1 cellular context compared by ENCODE assay signal in genomic region chr11:72113170-72113808, GRCh38.
TF ChIP-seq lines count a peak whose summit lies in the region.

No MANE protein-coding gene starts in this region.

TF ChIP-seq in K562, 482 proteins besides CTCF, POLR2A, EP300 and RAD21:
- peak; percentile 71; the same call in 1 of the 2 replicates for TF ChIP-seq ZC3H4 (CRISPR knock-in tag; IDR thresholded peaks at IDR 0.05; ENCODE audit: borderline replicate concordance)
- TF ChIP-seq ZNF175 (CRISPR knock-in tag; IDR thresholded peaks at IDR 0.05; ENCODE audit: low read depth): 0 out of 2 replicates have a peak, but pooled peaks have one; percentile 20
- no peak; the same call in 1 of the 2 replicates for TF ChIP-seq TOE1 (IDR thresholded peaks at IDR 0.05; ENCODE audit: borderline replicate concordance)
- no peak for TF ChIP-seq TOE1 (CRISPR knock-in tag; IDR thresholded peaks at IDR 0.05; ENCODE audit: borderline replicate concordance, low read depth)
- TF ChIP-seq ZNF12 (CRISPR knock-in tag; IDR thresholded peaks at IDR 0.05): peak; percentile 63; the same call in 1 of the 2 replicates
- no peak for TF ChIP-seq RNF2 (IDR thresholded peaks at IDR 0.05)
- 0 out of 2 replicates have a peak, but pooled peaks have one; percentile 31 for TF ChIP-seq ZNF197 (CRISPR knock-in tag; IDR thresholded peaks at IDR 0.05; ENCODE audit: low read depth)
- TF ChIP-seq ZNF449 (CRISPR knock-in tag; IDR thresholded peaks at IDR 0.05): no peak
- 0 out of 2 replicates have a peak, but pooled peaks have one; percentile 2 for TF ChIP-seq ERF (CRISPR knock-in tag; IDR thresholded peaks at IDR 0.05)
- TF ChIP-seq ZNF639 (CRISPR knock-in tag; conservative IDR thresholded peaks at IDR 0.05 in 1 of 2, IDR thresholded peaks at IDR 0.05 in 1 of 2): peak in 1 of 2 experiments; percentile 12; a peak in 1 of 4 replicates
- TF ChIP-seq ZMIZ1 (IDR thresholded peaks at IDR 0.05; ENCODE audit: low read depth in 2 of 2, low read length in 2 of 2): no peak
- no peak for TF ChIP-seq RBM17 (IDR thresholded peaks at IDR 0.05; ENCODE audit: borderline replicate concordance, low read depth, low read length)
- TF ChIP-seq RB1 (IDR thresholded peaks at IDR 0.05; ENCODE audit: low read depth): no peak
- peak; percentile 19; the same call in 1 of the 2 replicates for TF ChIP-seq ZFX (CRISPR knock-in tag; IDR thresholded peaks at IDR 0.05)
- TF ChIP-seq ZNF740 (CRISPR knock-in tag; IDR thresholded peaks at IDR 0.05): no peak
- peak in 1 of 2 experiments; percentile 44; a peak in 1 of 4 replicates for TF ChIP-seq ZNF740 (tag; IDR thresholded peaks at IDR 0.05)
- TF ChIP-seq CHD1 (IDR thresholded peaks at IDR 0.05; ENCODE audit: low read length): peak; percentile 54
- 0 out of 2 replicates have a peak, but pooled peaks have one; percentile 40 for TF ChIP-seq ZNF592 (IDR thresholded peaks at IDR 0.05)
- TF ChIP-seq ELF1 (tag; IDR thresholded peaks at IDR 0.05): no peak
- TF ChIP-seq NEUROD1 (IDR thresholded peaks at IDR 0.05; ENCODE audit: borderline replicate concordance, low read depth, low read length, partially characterized antibody): no peak
- no peak for TF ChIP-seq PRPF4 (IDR thresholded peaks at IDR 0.05; ENCODE audit: insufficient read depth, low read depth, low read length, poor library complexity, severe bottlenecking)
- TF ChIP-seq GMEB1 (CRISPR knock-in tag; IDR thresholded peaks at IDR 0.05): no peak
- TF ChIP-seq ATF6 (CRISPR knock-in tag; IDR thresholded peaks at IDR 0.05): 0 out of 2 replicates have a peak, but pooled peaks have one; percentile 15
